8 cellular contexts compared by ENCODE assay signal in the genomic region with DNA sequence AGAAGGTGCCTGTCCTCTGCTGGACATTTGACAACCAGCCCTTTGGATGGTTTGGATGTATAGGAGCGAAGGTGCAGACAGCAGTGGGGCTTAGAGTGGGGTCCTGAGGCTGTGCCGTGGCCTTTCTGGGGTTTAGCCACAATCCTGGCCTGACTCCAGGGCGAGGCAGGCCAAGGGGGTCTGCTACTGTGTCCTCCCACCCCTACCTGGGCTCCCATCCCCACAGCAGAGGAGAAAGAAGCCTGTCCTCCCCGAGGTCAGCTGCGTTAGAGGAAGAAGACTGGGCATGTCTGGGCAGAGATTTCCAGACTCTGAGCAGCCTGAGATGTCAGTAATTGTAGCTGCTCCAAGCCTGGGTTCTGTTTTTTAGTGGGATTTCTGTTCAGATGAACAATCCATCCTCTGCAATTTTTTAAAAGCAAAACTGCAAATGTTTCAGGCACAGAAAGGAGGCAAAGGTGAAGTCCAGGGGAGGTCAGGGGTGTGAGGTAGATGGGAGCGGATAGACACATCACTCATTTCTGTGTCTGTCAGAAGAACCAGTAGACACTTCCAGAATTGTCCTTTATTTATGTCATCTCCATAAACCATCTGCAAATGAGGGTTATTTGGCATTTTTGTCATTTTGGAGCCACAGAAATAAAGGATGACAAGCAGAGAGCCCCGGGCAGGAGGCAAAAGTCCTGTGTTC. TPM values are rescaled to one million over a fixed set of nuclear protein-coding genes. Genes with fewer than 3 reads are reported as not detected.
DNase-seq lines count a peak whose midpoint lies in the region; ATAC-seq, FAIRE-seq and TF ChIP-seq lines count a peak whose summit lies in the region.

No MANE protein-coding gene starts in this region.

- H3K4me2 ChIP-seq in DOHH2 (ENCODE audit: low read length) (peak overlapping the region; percentile 96), endothelial cell of umbilical vein (ENCODE audit: insufficient read depth, low read length) (peak overlapping the region; percentile 61), parathyroid adenoma (ENCODE audit: low read length) (peak overlapping the region; percentile 4)

- H3K27me3 ChIP-seq in DOHH2 (ENCODE audit: control insufficient read depth, low read length), result peaks cover 41% of the 10 kb centered on the region
- no peaks in the 10 kb centered on the region for H3K27me3 ChIP-seq in endothelial cell of umbilical vein (ENCODE audit: control insufficient read depth in 2 of 2, insufficient read depth in 2 of 2, low read length in 2 of 2)
- H3K27me3 ChIP-seq in parathyroid adenoma (ENCODE audit: control insufficient read depth, insufficient read depth, low read length), result no peaks in the 10 kb centered on the region

- H3F3A ChIP-seq in DOHH2 (ENCODE audit: control insufficient read depth, insufficient read depth), result peaks cover 23% of the 10 kb centered on the region

- H3K9ac ChIP-seq in endothelial cell of umbilical vein (replicated peaks; ENCODE audit: extremely low read depth, insufficient read depth, low read length), result peak overlapping the region; percentile 46
- H3K9ac ChIP-seq in parathyroid adenoma, result no peak overlapping the region

- TF ChIP-seq CTCF in DOHH2 (IDR thresholded peaks at IDR 0.05; ENCODE audit: low read depth, low read length, poor library complexity, severe bottlenecking) (no peak), endothelial cell of umbilical vein (IDR thresholded peaks at IDR 0.05; ENCODE audit: extremely low read depth in 1 of 2, insufficient read depth in 1 of 2, low read depth in 1 of 2, low read length in 2 of 2) (no peak), parathyroid adenoma (IDR thresholded peaks at IDR 0.05) (no peak)

- H3K4me1 ChIP-seq in DOHH2 (ENCODE audit: control insufficient read depth, low read length), result peaks cover 62% of the 10 kb centered on the region
- peaks cover 31% of the 10 kb centered on the region for H3K4me1 ChIP-seq in endothelial cell of umbilical vein (ENCODE audit: control insufficient read depth, extremely low read depth, insufficient read depth, low read length)
- H3K4me1 ChIP-seq in parathyroid adenoma, result peaks cover 26% of the 10 kb centered on the region

- peaks cover 18% of the 10 kb centered on the region for H3K36me3 ChIP-seq in DOHH2 (ENCODE audit: control insufficient read depth, low read length)
- no peaks in the 10 kb centered on the region for H3K36me3 ChIP-seq in endothelial cell of umbilical vein (ENCODE audit: control insufficient read depth in 2 of 2, extremely low read depth in 1 of 2, insufficient read depth in 2 of 2, low read length in 2 of 2)
- H3K36me3 ChIP-seq in parathyroid adenoma (ENCODE audit: control insufficient read depth, insufficient read depth, low read length), result no peaks in the 10 kb centered on the region

- H4K20me1 ChIP-seq in DOHH2 (ENCODE audit: control insufficient read depth, insufficient read depth, low read depth, low read length), result no peaks in the 10 kb centered on the region
- H4K20me1 ChIP-seq in endothelial cell of umbilical vein (replicated peaks; ENCODE audit: control insufficient read depth, extremely low read depth, insufficient read depth, low read length), result no peaks in the 10 kb centered on the region

- intact Hi-C loops in endothelial cell of umbilical vein (cut with micrococcal nuclease), result loop anchor here (2.0 to 5.0 kb wide), 2 partner anchors 28 to 195 kb away; a partner anchor contains a TSS

- no peaks in the 10 kb centered on the region for H3K9me3 ChIP-seq in DOHH2 (ENCODE audit: control insufficient read depth, insufficient read depth, low read length)
- no peaks in the 10 kb centered on the region for H3K9me3 ChIP-seq in endothelial cell of umbilical vein (replicated peaks; ENCODE audit: control insufficient read depth, insufficient read depth, low read length)
- H3K9me3 ChIP-seq in parathyroid adenoma (ENCODE audit: control insufficient read depth, low read length), result no peaks in the 10 kb centered on the region

- CTCF ChIA-PET in endothelial cell of umbilical vein (lab: Charles Lee), result interaction anchor here (1.0 to 5.8 kb wide), 6 partner anchors 9 to 69 kb away, joined by 3 to 44 read pairs (median 4); no protein-coding TSS in a partner anchor

- peak; percentile 73 for FAIRE-seq in endothelial cell of umbilical vein (lab: Jason Lieb, UNC)
- FAIRE-seq in urothelium cell line (lab: Jason Lieb, UNC), result no peak

- TF ChIP-seq POLR2A in endothelial cell of umbilical vein (IDR thresholded peaks at IDR 0.05; ENCODE audit: low read depth, low read length), result no peak

- H3K27ac ChIP-seq in DOHH2 (ENCODE audit: low read depth, low read length) (peak overlapping the region; percentile 89), endothelial cell of umbilical vein (ENCODE audit: insufficient read depth, low read depth, low read length) (peak overlapping the region; percentile 58), parathyroid adenoma (peak overlapping the region; percentile 55)

- H3K9me1 ChIP-seq in endothelial cell of umbilical vein (replicated peaks; ENCODE audit: control insufficient read depth, extremely low read depth, insufficient read depth, low read length), result no peaks in the 10 kb centered on the region

- H2AFZ ChIP-seq in endothelial cell of umbilical vein (ENCODE audit: low read depth, low read length), result peak overlapping the region; percentile 13
- peak overlapping the region; percentile 79 for H2AFZ ChIP-seq in parathyroid adenoma

- no peak overlapping the region for H3K4me3 ChIP-seq in DOHH2 (ENCODE audit: low read length)
- H3K4me3 ChIP-seq in endothelial cell of umbilical vein (replicated peaks in 1 of 3; ENCODE audit: insufficient read depth in 1 of 3, low read depth in 1 of 3, low read length in 3 of 3), result no peak overlapping the region
- H3K4me3 ChIP-seq in parathyroid adenoma (ENCODE audit: low read depth, low read length), result no peak overlapping the region

- POLR2A ChIA-PET in endothelial cell of umbilical vein (lab: Charles Lee), result interaction anchor here (2.2 kb wide), 1 partner anchor 53 kb away, joined by 9 read pairs; no protein-coding TSS in a partner anchor

- H3K79me2 ChIP-seq in DOHH2 (ENCODE audit: control insufficient read depth, low read length) (peaks cover 27% of the 10 kb centered on the region), endothelial cell of umbilical vein (ENCODE audit: control insufficient read depth, insufficient read depth, low read length) (peaks cover 25% of the 10 kb centered on the region), parathyroid adenoma (no peaks in the 10 kb centered on the region)

- dilution Hi-C loops in endothelial cell of umbilical vein (cut with MboI; ENCODE audit: extremely low pct_ligation_motif_present, low sequenced_read_pairs), result no loop called here

- DNase-seq in NCI-H526 treated with DMSO at 0.1 percent for 48 hours (lab: John Stamatoyannopoulos, UW) (peak; percentile 16), endothelial cell of umbilical vein (ENCODE audit: low read depth, low spot score) (peak; percentile 37), urothelium cell line (ENCODE audit: low spot score) (no peak), left lobe of liver (ENCODE audit: low spot score) (no peak)

- ATAC-seq in GM18858 (IDR thresholded peaks at IDR 0.05; ENCODE audit: unreplicated experiment) (no peak), left lobe of liver (no peak), GM18498 (IDR thresholded peaks at IDR 0.05; ENCODE audit: unreplicated experiment) (no peak)

- no TSS peak for BruUV-seq in endothelial cell of umbilical vein (replicated peaks; lab: Mats Ljungman, UMichigan)

- no peaks in the 10 kb centered on the region for H3K9me2 ChIP-seq in DOHH2 (replicated peaks; ENCODE audit: control insufficient read depth, low read length)

TF ChIP-seq in endothelial cell of umbilical vein, 7 proteins besides CTCF, POLR2A, EP300 and RAD21:
- TF ChIP-seq GATA2 (IDR thresholded peaks at IDR 0.05; ENCODE audit: insufficient read depth, insufficient read length, low read depth, low read length) (no peak), MYC (IDR thresholded peaks at IDR 0.05; ENCODE audit: low read depth, low read length) (no peak), EZH2 (IDR thresholded peaks at IDR 0.05; ENCODE audit: borderline replicate concordance, low read depth, low read length, severe bottlenecking) (no peak), JUN (IDR thresholded peaks at IDR 0.05; ENCODE audit: borderline replicate concordance, insufficient read depth, insufficient read length, low read depth) (no peak), FOS (IDR thresholded peaks at IDR 0.05; ENCODE audit: borderline replicate concordance, insufficient read depth, low read length) (no peak), POLR2AphosphoS5 (IDR thresholded peaks at IDR 0.05; ENCODE audit: insufficient read depth, low read depth, low read length) (no peak)
- TF ChIP-seq, protein P1, sequence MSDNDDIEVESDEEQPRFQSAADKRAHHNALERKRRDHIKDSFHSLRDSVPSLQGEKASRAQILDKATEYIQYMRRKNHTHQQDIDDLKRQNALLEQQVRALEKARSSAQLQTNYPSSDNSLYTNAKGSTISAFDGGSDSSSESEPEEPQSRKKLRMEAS (IDR thresholded peaks at IDR 0.05; ENCODE audit: insufficient read depth, insufficient read length), result no peak
TF ChIP-seq in endothelial cell of umbilical vein: peak in this region for 0.

RNA-seq across cellular contexts. Expression of a gene that starts 1.3 kb away (rescaled TPM):
- total RNA-seq in endothelial cell of umbilical vein, result 170 and 199 TPM in 2 replicates
- 238 and 282 TPM in 2 replicates for polyA plus RNA-seq in endothelial cell of umbilical vein
- 175 and 190 TPM in 2 replicates for polyA plus RNA-seq in endothelial cell of umbilical vein (2011; cell fraction: cytosol; rRNA removed)
- polyA plus RNA-seq in endothelial cell of umbilical vein (2011; cell fraction: nucleus; rRNA removed), result 89.3 and 102 TPM in 2 replicates
- polyA plus RNA-seq in endothelial cell of umbilical vein (2012), result 271 and 304 TPM in 2 replicates
- polyA minus RNA-seq in endothelial cell of umbilical vein, result 117 and 125 TPM in 2 replicates
- polyA minus RNA-seq in endothelial cell of umbilical vein (2011; cell fraction: cytosol; rRNA and poly(A)+ RNA removed), result 31.5 TPM
- 39.8 and 48.9 TPM in 2 replicates for polyA minus RNA-seq in endothelial cell of umbilical vein (2011; cell fraction: nucleus; rRNA and poly(A)+ RNA removed)
- 32.6 TPM for total RNA-seq in left lobe of liver

RNA-seq across cellular contexts. Expression of a gene that starts 20.4 kb away (rescaled TPM):
- total RNA-seq in endothelial cell of umbilical vein, result 0.11 TPM in 1 of 2 replicates, not detected in the other
- polyA plus RNA-seq in endothelial cell of umbilical vein, result 0.03 TPM in 2 replicates
- not detected in 2 replicates for polyA plus RNA-seq in endothelial cell of umbilical vein (2011; cell fraction: cytosol; rRNA removed)
- 0.09 and 0.21 TPM in 2 replicates for polyA plus RNA-seq in endothelial cell of umbilical vein (2011; cell fraction: nucleus; rRNA removed)
- 0.04 TPM in 1 of 2 replicates, not detected in the other for polyA plus RNA-seq in endothelial cell of umbilical vein (2012)
- not detected in 2 replicates for polyA minus RNA-seq in endothelial cell of umbilical vein
- not detected for polyA minus RNA-seq in endothelial cell of umbilical vein (2011; cell fraction: cytosol; rRNA and poly(A)+ RNA removed)
- polyA minus RNA-seq in endothelial cell of umbilical vein (2011; cell fraction: nucleus; rRNA and poly(A)+ RNA removed), result not detected in 2 replicates
- total RNA-seq in left lobe of liver, result 0.08 TPM

Comparison
In these comparisons a context has a peak if more than half of its experiments do, and no peak if none do; other contexts are left out.
1. H3K4me2 ChIP-seq: peak in every context shown above with its lines; median percentile 96 in DOHH2; 61 in endothelial cell of umbilical vein; 4 in parathyroid adenoma.
2. DNase-seq: peak in NCI-H526 treated with DMSO at 0.1 percent for 48 hours (single experiment) and endothelial cell of umbilical vein (single experiment); none in urothelium cell line (single experiment) and left lobe of liver (single experiment).
3. Peak in every context shown above with its lines, with median percentiles within 50 percentile points of each other: H3K27ac ChIP-seq.